8 cellular contexts compared by ENCODE assay signal in the genomic region with DNA sequence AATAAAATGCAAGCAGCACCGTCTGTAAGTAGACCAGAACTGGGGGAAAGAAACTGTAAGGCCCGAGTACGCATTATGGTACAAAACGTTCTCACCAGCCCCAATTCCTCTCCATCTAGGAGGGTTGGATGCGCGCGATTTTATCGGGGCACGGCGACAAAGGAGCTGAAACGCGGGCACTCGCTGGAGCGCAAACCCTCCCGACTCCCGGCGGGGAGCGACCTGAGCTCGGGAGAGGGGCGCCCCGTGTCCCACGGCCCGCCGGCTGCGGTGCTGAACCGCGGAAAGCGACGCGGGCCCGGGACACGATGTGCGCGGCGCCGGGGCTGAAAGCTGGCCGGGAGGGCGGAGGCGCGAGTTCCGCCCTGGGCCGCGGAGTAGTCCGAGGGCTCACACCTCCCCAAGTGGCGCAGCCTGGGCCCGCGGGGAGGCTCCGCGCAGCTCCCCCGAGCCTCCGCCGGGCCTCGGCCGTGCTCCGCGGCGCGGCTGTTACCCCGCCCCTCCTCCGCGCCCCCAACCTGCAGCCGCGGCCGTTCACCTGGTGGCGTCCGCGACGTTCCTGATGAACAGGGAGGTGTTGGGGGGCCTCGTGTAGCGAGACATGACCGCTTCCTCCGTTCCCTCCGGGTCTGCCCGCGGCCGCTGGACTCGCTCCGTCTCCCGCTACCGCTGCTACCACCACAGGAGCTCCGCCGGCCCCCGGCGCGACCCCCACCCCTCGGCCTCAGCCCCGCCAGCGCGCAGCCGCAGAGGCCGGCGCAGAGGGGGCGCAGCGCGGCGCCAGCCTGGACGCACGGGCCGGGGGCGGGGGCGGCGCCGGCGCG. TPM values are rescaled to one million over a fixed set of nuclear protein-coding genes. Genes with fewer than 3 reads are reported as not detected.
A peak's percentile ranks its signal among the peaks of the same experiment; 100 is the strongest.
DNase-seq lines count a peak whose midpoint lies in the region; ATAC-seq, FAIRE-seq and TF ChIP-seq lines count a peak whose summit lies in the region.

A gene (minus strand): TSS at position 787 of the 824 bp plus-strand sequence. CDS start 184 bp downstream, at position 603.

- WGBS in spleen, 5 donors = 0 to 1% (median 1%) methylated on average over 17 to 105 of the region's 105 CpGs

- H3K4me3 ChIP-seq in iPS-20b (ENCODE audit: low read length) = peak within 1 kb of the TSS; percentile 95
- peak within 1 kb of the TSS; percentile 41 to 77 (median 62) for H3K4me3 ChIP-seq in spleen

- TF ChIP-seq CTCF in brain (conservative IDR thresholded peaks at IDR 0.05) (no peak), spleen (IDR thresholded peaks at IDR 0.05 in 8 of 11, conservative IDR thresholded peaks at IDR 0.05 in 3 of 11) (no peak)

- no peak within 1 kb of the TSS for H3K27ac ChIP-seq in iPS-20b (ENCODE audit: low read length)
- peak within 1 kb of the TSS in 1 of 8 donors; percentile 45 for H3K27ac ChIP-seq in spleen

- peak; percentile 29 for DNase-seq in Ammon's horn (ENCODE audit: low spot score)
- DNase-seq in GM19239 (ENCODE audit: insufficient read length, low spot score) = peak; percentile 93
- DNase-seq in T-helper 1 cell = peak in 4 of 5 donors; percentile 14 to 30 (median 18)
- peak; percentile 90 for DNase-seq in spleen
- DNase-seq in SKM-1 (lab: John Stamatoyannopoulos, UW; ENCODE audit: unreplicated experiment) = no peak

- peak; percentile 43 for ATAC-seq in HG03469 (IDR thresholded peaks at IDR 0.05; ENCODE audit: unreplicated experiment)

- no peak for TF ChIP-seq POLR2A in spleen (IDR thresholded peaks at IDR 0.05)

- H3K27me3 ChIP-seq in iPS-20b (ENCODE audit: insufficient read depth, low read length) = peaks cover 42% of the 10 kb centered on the region
- H3K27me3 ChIP-seq in spleen (replicated peaks in 1 of 7) = peaks cover 0 to 18% (median 0%) of the 10 kb centered on the region in 7 donors

- peak within 1 kb of the TSS; percentile 80 to 92 (median 89) for H3K27ac Mint-ChIP-seq in brain

- no peaks in the 10 kb centered on the region for H3K9me3 ChIP-seq in iPS-20b (ENCODE audit: insufficient read depth, low read depth, low read length)
- H3K9me3 ChIP-seq in spleen = no peaks in the 10 kb centered on the region

- intact Hi-C loops in spleen (cut with DNase I; ENCODE audit: low total_unique reads) = no loop called here

- H3K27me3 Mint-ChIP-seq in brain = peaks cover 5% of the 10 kb centered on the region

- H3K4me1 ChIP-seq in iPS-20b (ENCODE audit: insufficient read depth, low read length) (peaks cover 4% of the 10 kb centered on the region; the same call in 1 of the 2 replicates), spleen (peaks cover 6 to 24% (median 13%) of the 10 kb centered on the region in 6 donors)

- peak within 1 kb of the TSS; percentile 81; the same call in 1 of the 2 replicates for H3K9ac ChIP-seq in iPS-20b (ENCODE audit: low read depth, low read length)

- H3K36me3 ChIP-seq in iPS-20b (ENCODE audit: insufficient read depth, low read depth, low read length) = no peaks in the 10 kb centered on the region
- H3K36me3 ChIP-seq in spleen = no peaks in the 10 kb centered on the region

- FAIRE-seq in GM19239 (lab: Jason Lieb, UNC) = peak; percentile 26

- H3K9me3 Mint-ChIP-seq in brain = no peaks in the 10 kb centered on the region

- H3K36me3 Mint-ChIP-seq in brain = peaks cover 32% of the 10 kb centered on the region

- H3K4me3 Mint-ChIP-seq in brain = peak within 1 kb of the TSS; percentile 88 to 93 (median 92)

- peaks cover 42% of the 10 kb centered on the region for H3K4me1 Mint-ChIP-seq in brain

RNA-seq across cellular contexts. Expression of the gene that starts here (rescaled TPM):
- polyA plus RNA-seq in brain (ENCODE audit: insufficient read depth, low read depth, low replicate concordance) (5.8 TPM), spleen (under 1 TPM; 0.10 to 0.33 (median 0.11) TPM)
- under 1 TPM in 3 of 7 donors, not detected in 4; 0.09 to 0.40 (median 0.12) TPM for total RNA-seq in spleen

Comparison
In these comparisons a context has a peak if more than half of its experiments do, and no peak if none do; other contexts are left out.
1. Peak in DNase-seq and H3K4me3 ChIP-seq in spleen; RNA of the gene not detected or under 1 TPM.